Comparison of ENCODE assay signal across 21 cellular contexts in the genomic region with DNA sequence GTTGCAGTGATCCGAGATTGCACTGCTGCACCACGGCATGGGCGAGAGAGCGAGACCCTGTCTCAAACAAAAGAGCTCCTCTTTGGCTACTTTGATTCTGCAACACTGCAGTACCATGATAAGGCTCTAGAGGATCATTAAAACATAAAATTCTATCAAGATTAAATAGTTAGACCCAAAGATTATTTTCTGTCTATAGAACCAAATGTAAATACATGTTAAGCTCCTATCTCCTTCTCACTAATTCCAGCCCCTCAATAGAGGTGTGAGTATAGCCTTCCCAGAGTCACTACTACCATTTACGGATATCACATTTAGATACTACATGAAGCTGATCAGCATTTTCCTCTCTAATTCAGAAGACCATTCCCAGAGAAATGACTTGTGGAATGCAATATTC. TPM values are rescaled to one million over a fixed set of nuclear protein-coding genes. Genes with fewer than 3 reads are reported as not detected.
DNase-seq lines count a peak whose midpoint lies in the region; TF ChIP-seq lines count a peak whose summit lies in the region.
"Had no signal": no experiment of that assay in that cellular context is flagged by ENCODE, and none has a peak within 500 bp of the region (broad histone marks: within the 10 kb centered on the region; RNA-seq: fewer than 3 reads in every experiment).

No MANE protein-coding gene starts in this region.

- H3K27me3 Mint-ChIP-seq in HFFc6 (ENCODE audit: insufficient read depth) (peaks cover 7% of the 10 kb centered on the region), glutamatergic neuron (ENCODE audit: unreplicated experiment) (no peaks in the 10 kb centered on the region), mesothelial cell of epicardium (ENCODE audit: low read depth) (no peaks in the 10 kb centered on the region)

- H3K4me3 ChIP-seq in choroid plexus epithelial cell (ENCODE audit: low read depth, low read length) (no peak overlapping the region), transverse colon (no peak overlapping the region)
- H3K4me3 ChIP-seq: BLaER1, GM12878, GM23338 had no signal

- no peak for TF ChIP-seq POLR2A in transverse colon (IDR thresholded peaks at IDR 0.05)

- no peaks in the 10 kb centered on the region for H3K27me3 ChIP-seq in transverse colon
- H3K27me3 ChIP-seq: BLaER1 had no signal

- no peak overlapping the region for H3K27ac ChIP-seq in transverse colon
- H3K27ac ChIP-seq: 22Rv1, BLaER1, C4-2B had no signal

- TF ChIP-seq CTCF in HFFc6 (IDR thresholded peaks at IDR 0.05) (peak; percentile 27; the same call in 1 of the 2 replicates), choroid plexus epithelial cell (conservative IDR thresholded peaks at IDR 0.05; ENCODE audit: low read depth, low read length) (peak; percentile 3), glutamatergic neuron (IDR thresholded peaks at IDR 0.05; ENCODE audit: partially characterized antibody, unreplicated experiment) (peak; percentile 30), transverse colon (IDR thresholded peaks at IDR 0.05) (peak in 3 of 5 experiments; percentile 7 to 26 (median 8)), mesothelial cell of epicardium (IDR thresholded peaks at IDR 0.05; ENCODE audit: unreplicated experiment) (no peak)

- H3K36me3 Mint-ChIP-seq in HFFc6 (ENCODE audit: low read depth), result 0 out of 2 replicates have a peak, but pooled peaks cover 5% of the 10 kb centered on the region
- H3K36me3 Mint-ChIP-seq in glutamatergic neuron (ENCODE audit: unreplicated experiment), result no peaks in the 10 kb centered on the region
- no peaks in the 10 kb centered on the region for H3K36me3 Mint-ChIP-seq in mesothelial cell of epicardium
- H3K36me3 Mint-ChIP-seq: CD4-positive, CD25-positive, alpha-beta regulatory T cell; CD8-positive, alpha-beta T cell had no signal

- H3K4me1 Mint-ChIP-seq in HFFc6 (ENCODE audit: low read depth) (no peaks in the 10 kb centered on the region; the same call in 1 of the 2 replicates), glutamatergic neuron (ENCODE audit: low read depth, unreplicated experiment) (no peaks in the 10 kb centered on the region), mesothelial cell of epicardium (peaks cover 4% of the 10 kb centered on the region)
- H3K4me1 Mint-ChIP-seq: CD4-positive, CD25-positive, alpha-beta regulatory T cell; GM23338; H9 had no signal

- no peak overlapping the region for H3K27ac Mint-ChIP-seq in HFFc6
- no peak overlapping the region for H3K27ac Mint-ChIP-seq in glutamatergic neuron (ENCODE audit: unreplicated experiment)
- H3K27ac Mint-ChIP-seq in mesothelial cell of epicardium, result no peak overlapping the region
- H3K27ac Mint-ChIP-seq: B cell; CD4-positive, CD25-positive, alpha-beta regulatory T cell; CD8-positive, alpha-beta T cell; GM23338; H9 had no signal

- TF ChIP-seq EP300 in transverse colon (IDR thresholded peaks at IDR 0.05; ENCODE audit: low read depth), result no peak

- in situ Hi-C loops in transverse colon (cut with MboI; ENCODE audit: low pct_ligation_motif_present in 1 of 4, low pct_unique_long_range_greater_than_20kb in 1 of 4, low sequenced_read_pairs in 3 of 4), result loop anchor here in 1 of 4 donors (25.0 kb wide), 1 partner anchor 498 kb away; no protein-coding TSS in a partner anchor

- intact Hi-C loops in transverse colon (cut with DNase I; ENCODE audit: low total_unique reads), result no loop called here

- 94 to 95% methylated on average over 5 of the region's 5 CpGs for WGBS in transverse colon (ENCODE audit: low coverage in 1 of 2), 2 donors

- no peak for DNase-seq in HFFc6
- DNase-seq in choroid plexus epithelial cell (ENCODE audit: low read depth), result no peak
- no peak for DNase-seq in glutamatergic neuron
- no peak for DNase-seq in transverse colon
- no peak for DNase-seq in glomerular visceral epithelial cell (ENCODE audit: extremely low spot score)
- DNase-seq in NCI-H226, result no peak
- no peak for DNase-seq in EL
- DNase-seq in mesothelial cell of epicardium (ENCODE audit: low spot score in 2 of 2, unreplicated experiment in 2 of 2), result no peak
- DNase-seq: Caco-2; CD4-positive, CD25-positive, alpha-beta regulatory T cell; CD8-positive, alpha-beta T cell; DMS153; DND-41; GDM1; H9 had no signal

- no peaks in the 10 kb centered on the region for H3K9me3 Mint-ChIP-seq in HFFc6
- H3K9me3 Mint-ChIP-seq in glutamatergic neuron (ENCODE audit: unreplicated experiment), result no peaks in the 10 kb centered on the region
- H3K9me3 Mint-ChIP-seq in mesothelial cell of epicardium, result peaks cover 8% of the 10 kb centered on the region
- H3K9me3 Mint-ChIP-seq: GM23338 had no signal

- no peaks in the 10 kb centered on the region for H3K9me3 ChIP-seq in transverse colon
- H3K9me3 ChIP-seq: BLaER1, Caco-2 had no signal

- peaks cover 0 to 21% (median 14%) of the 10 kb centered on the region in 4 donors for H3K4me1 ChIP-seq in transverse colon
- H3K4me1 ChIP-seq: BLaER1 had no signal

- H3K36me3 ChIP-seq in transverse colon, result no peaks in the 10 kb centered on the region
- H3K36me3 ChIP-seq: BLaER1 had no signal

- H3K4me3 Mint-ChIP-seq in HFFc6, result no peak overlapping the region
- no peak overlapping the region for H3K4me3 Mint-ChIP-seq in glutamatergic neuron (ENCODE audit: unreplicated experiment)
- H3K4me3 Mint-ChIP-seq in mesothelial cell of epicardium, result no peak overlapping the region
- H3K4me3 Mint-ChIP-seq: B cell; CD4-positive, CD25-positive, alpha-beta regulatory T cell; CD8-positive, alpha-beta T cell; GM23338; H9 had no signal

RNA-seq across cellular contexts. Expression of gene MUC13, which starts 4.3 kb away (rescaled TPM):
- under 1 TPM in 4 of 6 experiments, not detected in 2; 0.06 to 0.21 (median 0.09) TPM for total RNA-seq in HFFc6 (2021; fragmentation: NEBNext Ultra II Directional; extraction: Animal tissue kit (Norgen Biotek cat#: 25700))
- total RNA-seq in glutamatergic neuron (ENCODE audit: unreplicated experiment) (not detected), transverse colon (100 to 1,000 TPM in 3 of 4 donors, 10 to 100 TPM in 1; 37.8 to 700 (median 401) TPM), mesothelial cell of epicardium (0.16 TPM in 1 of 3 replicates, not detected in the others)
- total RNA-seq: B cell, GM23338, H9 had no signal

RNA-seq across cellular contexts. Expression of gene ITGB5, which starts 51.7 kb away (rescaled TPM):
- total RNA-seq in HFFc6 (2021; fragmentation: NEBNext Ultra II Directional; extraction: Animal tissue kit (Norgen Biotek cat#: 25700)), result 100 to 1,000 TPM; 203 to 332 (median 220) TPM
- 12.8 TPM for total RNA-seq in glutamatergic neuron (ENCODE audit: unreplicated experiment)
- 100 to 1,000 TPM in 2 of 4 donors, 10 to 100 TPM in 2; 62.8 to 572 (median 105) TPM for total RNA-seq in transverse colon
- total RNA-seq in mesothelial cell of epicardium, result 63.3 to 71.4 TPM (median 64.7 TPM) in 3 replicates

Comparison
In these comparisons a context has a peak if more than half of its experiments do, and no peak if none do; other contexts are left out.
1. RNA of gene MUC13, which starts 4.3 kb away (total RNA-seq): 37.8 to 700 TPM in transverse colon; 0.06 to 0.21 TPM in HFFc6, not detected in glutamatergic neuron (single experiment) and 0.16 TPM in mesothelial cell of epicardium; every median in the first group is over 10 times any median in the second.